Comparison of ENCODE assay signal across 8 cellular contexts in genomic region chr19:2613507-2614295, GRCh38.
A peak's percentile ranks its signal among the peaks of the same experiment; 100 is the strongest.
DNase-seq lines count a peak whose midpoint lies in the region; ATAC-seq and TF ChIP-seq lines count a peak whose summit lies in the region.

No MANE protein-coding gene starts in this region.

- WGBS in aorta, 2 donors = 16 to 22% methylated on average over 25 to 28 of the region's 28 CpGs

- peaks cover 2% of the 10 kb centered on the region for H3K36me3 Mint-ChIP-seq in activated CD4-positive, alpha-beta T cell treated with anti-CD3 and anti-CD28 coated beads, Interleukin-2, amount 10 ng/mL, durations not matched to agents 24 days and 14 days (ENCODE audit: low read depth)
- no peaks in the 10 kb centered on the region for H3K36me3 Mint-ChIP-seq in naive thymus-derived CD8-positive, alpha-beta T cell

- H3K9me3 Mint-ChIP-seq in activated CD4-positive, alpha-beta T cell treated with anti-CD3 and anti-CD28 coated beads, Interleukin-2, amount 10 ng/mL, durations not matched to agents 24 days and 14 days = no peaks in the 10 kb centered on the region
- no peaks in the 10 kb centered on the region for H3K9me3 Mint-ChIP-seq in naive thymus-derived CD8-positive, alpha-beta T cell

- no peak overlapping the region for H3K27ac Mint-ChIP-seq in activated CD4-positive, alpha-beta T cell treated with anti-CD3 and anti-CD28 coated beads, Interleukin-2, amount 10 ng/mL, durations not matched to agents 24 days and 14 days
- H3K27ac Mint-ChIP-seq in naive thymus-derived CD8-positive, alpha-beta T cell = peak overlapping the region in 8 of 10 donors; percentile 28 to 74 (median 56)

- peak; percentile 49 to 64 for ATAC-seq in naive thymus-derived CD8-positive, alpha-beta T cell
- ATAC-seq in aorta (ENCODE audit: low FRiP score) (peak; percentile 34), HG03342 (IDR thresholded peaks at IDR 0.05; ENCODE audit: unreplicated experiment) (no peak)

- POLR2A ChIA-PET in naive thymus-derived CD8-positive, alpha-beta T cell (lab: Charles Lee) = interaction anchor here (0.6 to 14.1 kb wide), 8 partner anchors 9 to 141 kb away, joined by 3 to 346 read pairs (median 4); partner anchors contain the start of gene GADD45B

- H3K27me3 ChIP-seq in aorta (ENCODE audit: control insufficient read depth in 1 of 2, insufficient read depth in 2 of 2, low read length in 1 of 2) = no peaks in the 10 kb centered on the region

- DNase-seq in HuH-7 (ENCODE audit: low spot score) (peak; percentile 69), aorta (peak; percentile 59 to 87), HPDE6-E6E7 (ENCODE audit: extremely low spot score) (no peak)
- peak; percentile 89 for DNase-seq in activated CD4-positive, alpha-beta T cell treated with anti-CD3 and anti-CD28 coated beads, Interleukin-2, amount 10 ng/mL, durations not matched to agents 24 days and 14 days
- peak; percentile 31 for DNase-seq in effector CD8-positive, alpha-beta T cell (lab: John Stamatoyannopoulos, UW)
- DNase-seq in naive thymus-derived CD8-positive, alpha-beta T cell = peak; percentile 35 to 73 (median 64)

- H3K27ac ChIP-seq in C4-2B = no peak overlapping the region
- H3K27ac ChIP-seq in aorta (ENCODE audit: low read depth in 1 of 2, low read length in 2 of 2) = no peak overlapping the region

- TF ChIP-seq CTCF in C4-2B (conservative IDR thresholded peaks at IDR 0.05) = peak; percentile 97

- no peak overlapping the region for H3K4me3 ChIP-seq in aorta (ENCODE audit: low read length in 2 of 2)

- H3K4me1 Mint-ChIP-seq in activated CD4-positive, alpha-beta T cell treated with anti-CD3 and anti-CD28 coated beads, Interleukin-2, amount 10 ng/mL, durations not matched to agents 24 days and 14 days = peaks cover 45% of the 10 kb centered on the region
- peaks cover 14 to 70% (median 49%) of the 10 kb centered on the region in 4 donors for H3K4me1 Mint-ChIP-seq in naive thymus-derived CD8-positive, alpha-beta T cell

- H3K4me1 ChIP-seq in aorta (ENCODE audit: control insufficient read depth in 1 of 2, insufficient read depth in 2 of 2, low read length in 2 of 2) = no peaks in the 10 kb centered on the region

- no peak overlapping the region for H3K4me3 Mint-ChIP-seq in activated CD4-positive, alpha-beta T cell treated with anti-CD3 and anti-CD28 coated beads, Interleukin-2, amount 10 ng/mL, durations not matched to agents 24 days and 14 days
- H3K4me3 Mint-ChIP-seq in naive thymus-derived CD8-positive, alpha-beta T cell = peak overlapping the region in 8 of 10 donors; percentile 7 to 60 (median 32)

- no peaks in the 10 kb centered on the region for H3K9me3 ChIP-seq in aorta (ENCODE audit: control insufficient read depth, low read length)

- H3K27me3 Mint-ChIP-seq in activated CD4-positive, alpha-beta T cell treated with anti-CD3 and anti-CD28 coated beads, Interleukin-2, amount 10 ng/mL, durations not matched to agents 24 days and 14 days = peaks cover 7% of the 10 kb centered on the region
- no peaks in the 10 kb centered on the region for H3K27me3 Mint-ChIP-seq in naive thymus-derived CD8-positive, alpha-beta T cell

- H3K36me3 ChIP-seq in aorta (ENCODE audit: control insufficient read depth in 1 of 2, insufficient read depth in 2 of 2, low read length in 1 of 2) = no peaks in the 10 kb centered on the region

- intact Hi-C loops in activated CD4-positive, alpha-beta T cell treated with anti-CD3 and anti-CD28 coated beads, Interleukin-2, amount 10 ng/mL, durations not matched to agents 24 days and 14 days (cut with micrococcal nuclease) = loop anchor here (5.0 to 10.0 kb wide), 2 partner anchors 341 to 459 kb away; partner anchors contain the start of gene AP3D1
- intact Hi-C loops in aorta (cut with DNase I) = loop anchor here (5.0 kb wide), 2 partner anchors 36 to 186 kb away; partner anchors contain the start of gene TIMM13 (in 1 of the 2)
